In genomic region chr3:128079823-128080222, GRCh38 we compare ENCODE assay signal across 13 cellular contexts.
"Had no signal": no experiment of that assay in that cellular context is flagged by ENCODE, and none has a peak within 500 bp of the region (broad histone marks: within the 10 kb centered on the region; RNA-seq: fewer than 3 reads in every experiment).

No MANE protein-coding gene starts in this region.

- ATAC-seq: activated naive CD4-positive, alpha-beta T cell treated with anti-CD3 and anti-CD28 coated beads, Interleukin-2, amount 50 U/mL, for 72 hours; natural killer cell treated with Interleukin-12 subunit alpha and Interleukin-12 subunit beta and Interleukin-15 and Interleukin-18, amount 100 ng/mL, for 72 hours; psoas muscle; WTC11 had no signal

- H3K9me3 ChIP-seq: psoas muscle, stomach, vagina had no signal

- H3K4me3 ChIP-seq: lung, psoas muscle, stomach, vagina had no signal

- DNase-seq: activated CD4-positive, alpha-beta T cell treated with anti-CD3 and anti-CD28 coated beads, Interleukin-2, amount 10 ng/mL, durations not matched to agents 7 days and 5 days; activated effector memory CD4-positive, alpha-beta T cell treated with Interleukin-2 at 50 U/mL for 16 hours; cerebellar nuclear complex; occipital lobe; psoas muscle; stimulated activated CD4-positive, alpha-beta T cell treated with anti-CD3 and anti-CD28 coated beads, Interleukin-15, amount 100 ng/mL, for 24 hours; stimulated activated CD4-positive, alpha-beta T cell treated with anti-CD3 and anti-CD28 coated beads, Interleukin-4, amount 100 ng/mL, for 24 hours; stomach had no signal

- H3K27me3 ChIP-seq: stomach, vagina had no signal

- H3K27ac ChIP-seq: psoas muscle, stomach, vagina had no signal
